Comparison of ENCODE assay signal across 20 cellular contexts in genomic region chr14:29900609-29901350, GRCh38.
"Had no signal": no experiment of that assay in that cellular context is flagged by ENCODE, and none has a peak within 500 bp of the region (broad histone marks: within the 10 kb centered on the region; RNA-seq: fewer than 3 reads in every experiment).

No MANE protein-coding gene starts in this region.

- FAIRE-seq: kidney had no signal

- H3K27me3 ChIP-seq: gastroesophageal sphincter, heart left ventricle, left lung, neutrophil, tibial artery had no signal

- H3K9me3 ChIP-seq: gastroesophageal sphincter, neutrophil, tibial artery had no signal

- H3K27ac ChIP-seq: gastroesophageal sphincter, heart left ventricle, left lung, neutrophil, tibial artery, VCaP had no signal

- H3K36me3 ChIP-seq: gastroesophageal sphincter, heart left ventricle, left lung, neutrophil, tibial artery had no signal

- DNase-seq: activated CD4-positive, alpha-beta T cell treated with anti-CD3 and anti-CD28 coated beads for 1 hour; activated CD8-positive, alpha-beta memory T cell treated with anti-CD3 and anti-CD28 coated beads for 24 hours; activated CD8-positive, alpha-beta memory T cell treated with anti-CD3 and anti-CD28 coated beads, Interleukin-2, amount 50 U/mL, for 48 hours; activated effector memory CD4-positive, alpha-beta T cell treated with Interleukin-2 at 50 U/mL for 16 hours; activated naive CD4-positive, alpha-beta T cell treated with anti-CD3 and anti-CD28 coated beads, Interleukin-2, amount 10 ng/mL, durations not matched to agents 7 days and 5 days; activated naive CD8-positive, alpha-beta T cell treated with anti-CD3 and anti-CD28 coated beads, Interleukin-2, amount 50 U/mL, for 24 hours; activated T-cell treated with anti-CD3 and anti-CD28 coated beads, Interleukin-2, amount 50 U/mL, for 48 hours; aorta; effector CD4-positive, alpha-beta T cell; heart left ventricle; kidney; left lung; retina; stimulated activated CD4-positive, alpha-beta T cell treated with anti-CD3 and anti-CD28 coated beads, Interleukin-2, amount 100 ng/mL, for 24 hours; stimulated activated naive CD4-positive, alpha-beta T cell treated with Interleukin-2 at 50 U/mL for 16 hours; tibial artery had no signal

- ATAC-seq: activated naive CD8-positive, alpha-beta T cell treated with anti-CD3 and anti-CD28 coated beads, Interleukin-2, amount 50 U/mL, for 24 hours; gastroesophageal sphincter; heart left ventricle; left lung; natural killer cell treated with Interleukin-12 subunit alpha and Interleukin-12 subunit beta and Interleukin-15 and Interleukin-18, amount 100 ng/mL, for 72 hours had no signal

- H3K4me1 ChIP-seq: gastroesophageal sphincter, heart left ventricle, tibial artery had no signal

- H3K4me3 ChIP-seq: gastroesophageal sphincter, heart left ventricle, left lung, tibial artery had no signal
